In genomic region chr3:42638339-42638842, GRCh38 we compare ENCODE assay signal across 1 cellular context.
TF ChIP-seq lines count a peak whose summit lies in the region.

No MANE protein-coding gene starts in this region.

TF ChIP-seq in HEK293, 187 proteins besides CTCF, POLR2A, EP300 and RAD21:
- TF ChIP-seq PRDM1 (tag by site-specific recombination; IDR thresholded peaks at IDR 0.05) (peak; percentile 83), TCF7L2 (IDR thresholded peaks at IDR 0.05; ENCODE audit: borderline replicate concordance, low read depth, low read length) (no peak)
